Comparison of ENCODE assay signal across 9 cellular contexts in the genomic region with DNA sequence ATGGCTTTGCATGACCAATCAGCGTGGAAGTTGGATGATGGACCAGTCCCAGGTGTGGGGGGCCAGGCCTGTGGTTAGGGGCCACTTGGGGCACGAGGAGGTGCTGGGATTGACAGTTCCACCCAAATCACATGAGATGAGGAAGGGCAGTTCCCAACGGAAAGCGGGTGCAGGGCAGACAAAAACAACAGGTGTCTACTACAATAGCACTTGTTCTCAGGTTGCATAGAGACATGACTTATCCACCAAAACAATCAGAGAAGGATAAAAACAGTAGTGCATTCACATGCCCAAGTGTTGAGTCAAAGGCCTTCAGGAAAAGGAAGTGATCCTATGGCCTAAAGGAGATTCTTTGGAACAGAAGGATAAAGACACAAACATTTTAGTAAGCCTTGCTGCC. TPM values are rescaled to one million over a fixed set of nuclear protein-coding genes. Genes with fewer than 3 reads are reported as not detected.
DNase-seq lines count a peak whose midpoint lies in the region; ATAC-seq and TF ChIP-seq lines count a peak whose summit lies in the region.
"Had no signal": no experiment of that assay in that cellular context is flagged by ENCODE, and none has a peak within 500 bp of the region (broad histone marks: within the 10 kb centered on the region; RNA-seq: fewer than 3 reads in every experiment).

No MANE protein-coding gene starts in this region.

- H3K79me2 ChIP-seq in PC-9 (ENCODE audit: low read depth), result no peaks in the 10 kb centered on the region

- peak overlapping the region; percentile 52 for H3K4me2 ChIP-seq in PC-9

- ATAC-seq in gastrocnemius medialis (peak; percentile 49 to 82), HG02610 (IDR thresholded peaks at IDR 0.05; ENCODE audit: unreplicated experiment) (no peak)
- ATAC-seq: activated T-cell treated with anti-CD3 and anti-CD28 coated beads, Interleukin-2, amount 50 U/mL, for 72 hours had no signal

- BruUV-seq in PC-9 (replicated peaks; lab: Mats Ljungman, UMichigan), result no TSS peak

- in situ Hi-C loops in gastrocnemius medialis (cut with MboI; ENCODE audit: low sequenced_read_pairs in 4 of 4), result no loop called here

- H4K20me1 ChIP-seq in PC-9 (ENCODE audit: insufficient read depth), result no peaks in the 10 kb centered on the region

- TF ChIP-seq POLR2A in esophagus squamous epithelium (IDR thresholded peaks at IDR 0.05) (no peak), gastrocnemius medialis (IDR thresholded peaks at IDR 0.05) (no peak)

- CTCF ChIA-PET in PC-9 (lab: Charles Lee), result no interaction called here

- DNase-seq in HS-27A (ENCODE audit: low read depth), result peak; percentile 41
- peak; percentile 94 to 100 for DNase-seq in PC-9
- DNase-seq in esophagus squamous epithelium (lab: John Stamatoyannopoulos, UW), result no peak
- DNase-seq in gastrocnemius medialis, result no peak
- no peak for DNase-seq in T-helper 9 cell
- no peak for DNase-seq in GOT3 (lab: John Stamatoyannopoulos, UW)
- DNase-seq: activated T-cell treated with anti-CD3 and anti-CD28 coated beads, Interleukin-2, amount 50 U/mL, for 72 hours; NCI-H69 had no signal

- H3K36me3 ChIP-seq in PC-9 (ENCODE audit: low read depth) (no peaks in the 10 kb centered on the region), esophagus squamous epithelium (no peaks in the 10 kb centered on the region), gastrocnemius medialis (no peaks in the 10 kb centered on the region)

- H3F3A ChIP-seq in PC-9 (ENCODE audit: insufficient read depth, low read depth), result peaks cover 30% of the 10 kb centered on the region

- no peak; the same call in 1 of the 2 replicates for TF ChIP-seq CTCF in PC-9 (conservative IDR thresholded peaks at IDR 0.05)
- no peak for TF ChIP-seq CTCF in esophagus squamous epithelium (IDR thresholded peaks at IDR 0.05)
- no peak for TF ChIP-seq CTCF in gastrocnemius medialis (IDR thresholded peaks at IDR 0.05 in 4 of 5, conservative IDR thresholded peaks at IDR 0.05 in 1 of 5)

- H3K9me3 ChIP-seq in PC-9 (ENCODE audit: insufficient read depth, low read depth), result no peaks in the 10 kb centered on the region
- H3K9me3 ChIP-seq in esophagus squamous epithelium, result no peaks in the 10 kb centered on the region
- no peaks in the 10 kb centered on the region for H3K9me3 ChIP-seq in gastrocnemius medialis

- no peak overlapping the region for H3K4me3 ChIP-seq in PC-9
- no peak overlapping the region for H3K4me3 ChIP-seq in esophagus squamous epithelium
- no peak overlapping the region for H3K4me3 ChIP-seq in gastrocnemius medialis

- no peak overlapping the region for H2AFZ ChIP-seq in PC-9

- POLR2A ChIA-PET in PC-9 (lab: Charles Lee; ENCODE audit: unreplicated experiment), result interaction anchor here (0.6 kb wide), 2 partner anchors 264 to 422 kb away, joined by 3 to 5 read pairs; no protein-coding TSS in a partner anchor

- no peaks in the 10 kb centered on the region for H3K27me3 ChIP-seq in PC-9 (ENCODE audit: insufficient read depth, low read depth)
- no peaks in the 10 kb centered on the region for H3K27me3 ChIP-seq in esophagus squamous epithelium
- H3K27me3 ChIP-seq in gastrocnemius medialis, result no peaks in the 10 kb centered on the region

- H3K27ac ChIP-seq in PC-9 (peak overlapping the region; percentile 38), esophagus squamous epithelium (peak overlapping the region in 3 of 4 donors; percentile 18 to 50 (median 31)), gastrocnemius medialis (peak overlapping the region in 3 of 4 donors; percentile 31 to 40 (median 36))

- H3K4me1 ChIP-seq in PC-9 (replicated peaks; ENCODE audit: insufficient read depth), result peaks cover 43% of the 10 kb centered on the region
- H3K4me1 ChIP-seq in esophagus squamous epithelium, result peaks cover 0 to 31% (median 10%) of the 10 kb centered on the region in 3 donors
- peaks cover 10 to 13% of the 10 kb centered on the region in 2 donors for H3K4me1 ChIP-seq in gastrocnemius medialis

- H3K9me2 ChIP-seq in PC-9 (ENCODE audit: insufficient read depth), result no peaks in the 10 kb centered on the region

- 40 to 73% methylated on average over 1 to 4 of the region's 4 CpGs for WGBS in esophagus squamous epithelium, 2 donors

- intact Hi-C loops in PC-9 (cut with micrococcal nuclease; ENCODE audit: unreplicated experiment) (loop anchor here (1.0 to 5.0 kb wide), 3 partner anchors 14 to 464 kb away; a partner anchor contains a TSS), esophagus squamous epithelium (cut with DNase I) (no loop called here), gastrocnemius medialis (cut with DNase I; ENCODE audit: low total_unique reads) (no loop called here)

RNA-seq across cellular contexts. Expression of a gene that starts 14.6 kb away (rescaled TPM):
- 131 and 139 TPM in 2 replicates for total RNA-seq in PC-9 (2021)
- total RNA-seq in esophagus squamous epithelium, result 10 to 100 TPM; 27.8 to 41.0 (median 39.0) TPM
- total RNA-seq in gastrocnemius medialis, result 10 to 100 TPM; 42.7 to 79.0 (median 69.9) TPM

RNA-seq across cellular contexts. Expression of a gene that starts 32.7 kb away (rescaled TPM):
- total RNA-seq in PC-9 (2021) (8.9 and 11.7 TPM in 2 replicates), esophagus squamous epithelium (10 to 100 TPM in 1 of 4 donors, 1 to 10 TPM in 3; 1.6 to 42.3 (median 6.2) TPM), gastrocnemius medialis (1 to 10 TPM; 2.2 to 7.8 (median 3.8) TPM)

Comparison
In these comparisons a context has a peak if more than half of its experiments do, and no peak if none do; other contexts are left out.
1. DNase-seq: peak in HS-27A (single experiment) and PC-9 (2 of 2); none in esophagus squamous epithelium (single experiment), gastrocnemius medialis (0 of 2), T-helper 9 cell (single experiment) and GOT3 (single experiment).
2. Peak in every context shown above with its lines, with median percentiles within 50 percentile points of each other: H3K27ac ChIP-seq.